In genomic region chr14:54902521-54903420, GRCh38 we compare ENCODE assay signal across 8 cellular contexts. TPM values are rescaled to one million over a fixed set of nuclear protein-coding genes. Genes with fewer than 3 reads are reported as not detected.
DNase-seq lines count a peak whose midpoint lies in the region; ATAC-seq and TF ChIP-seq lines count a peak whose summit lies in the region.

Gene GCH1 (minus strand): TSS chr14:54902826. CDS start chr14:54902663, 163 bp downstream.

- peak within 1 kb of the TSS; percentile 77 for H2AFZ ChIP-seq in MM.1S (ENCODE audit: low read length)

- H3K9ac ChIP-seq in MM.1S (ENCODE audit: low read length), result peak within 1 kb of the TSS; percentile 60

- TF ChIP-seq CTCF in GM10266 (IDR thresholded peaks at IDR 0.05; ENCODE audit: control insufficient read depth, insufficient read depth, low read depth, missing control alignments) (peak; percentile 36), MM.1S (IDR thresholded peaks at IDR 0.05; ENCODE audit: low read length) (peak; percentile 45)

- peak; percentile 87 for DNase-seq in GM10266 (ENCODE audit: extremely low spot score)
- DNase-seq in HCEC 1CT, result peak; percentile 20
- DNase-seq in MM.1S, result peak; percentile 63
- peak; percentile 85 for DNase-seq in activated naive CD8-positive, alpha-beta T cell treated with anti-CD3 and anti-CD28 coated beads for 36 hours
- peak; percentile 83 for DNase-seq in left ventricle myocardium superior
- DNase-seq in retina, result peak; percentile 88
- no peak for DNase-seq in COLO829 (ENCODE audit: low spot score)

- intact Hi-C loops in left ventricle myocardium superior (cut with micrococcal nuclease), result no loop called here

- H3K4me3 Mint-ChIP-seq in activated naive CD8-positive, alpha-beta T cell treated with anti-CD3 and anti-CD28 coated beads for 36 hours, result peak within 1 kb of the TSS; percentile 88

- no peaks in the 10 kb centered on the region for H3K79me2 ChIP-seq in MM.1S (ENCODE audit: low read length)

- peaks cover 21% of the 10 kb centered on the region for H3K4me1 Mint-ChIP-seq in activated naive CD8-positive, alpha-beta T cell treated with anti-CD3 and anti-CD28 coated beads for 36 hours

- no peaks in the 10 kb centered on the region for H3K36me3 ChIP-seq in MM.1S (replicated peaks; ENCODE audit: insufficient read depth, low read length)

- H3K9me3 ChIP-seq in MM.1S (replicated peaks; ENCODE audit: insufficient read depth, low read length), result no peaks in the 10 kb centered on the region

- peak; percentile 90 for ATAC-seq in SK-N-SH treated with all-trans-retinoic acid at 6 μM for 48 hours
- ATAC-seq in left ventricle myocardium superior, result peak; percentile 97

- H3K4me1 ChIP-seq in MM.1S (ENCODE audit: low read length), result peaks cover 3% of the 10 kb centered on the region; the same call in 1 of the 2 replicates

- H4K20me1 ChIP-seq in MM.1S (ENCODE audit: insufficient read depth, low read length), result no peaks in the 10 kb centered on the region

- no peaks in the 10 kb centered on the region for H3K9me2 ChIP-seq in MM.1S (replicated peaks; ENCODE audit: insufficient read depth, low read length)

- no peaks in the 10 kb centered on the region for H3K27me3 ChIP-seq in MM.1S (replicated peaks; ENCODE audit: insufficient read depth, low read length)

- H3K27ac ChIP-seq in MM.1S (ENCODE audit: low read length), result peak within 1 kb of the TSS; percentile 58; the same call in 1 of the 2 replicates

- H3K4me2 ChIP-seq in MM.1S (ENCODE audit: low read depth, low read length), result peak within 1 kb of the TSS; percentile 78

- no peaks in the 10 kb centered on the region for H3K27me3 Mint-ChIP-seq in activated naive CD8-positive, alpha-beta T cell treated with anti-CD3 and anti-CD28 coated beads for 36 hours

- peak within 1 kb of the TSS; percentile 84 for H3K27ac Mint-ChIP-seq in activated naive CD8-positive, alpha-beta T cell treated with anti-CD3 and anti-CD28 coated beads for 36 hours

- H3F3A ChIP-seq in MM.1S (ENCODE audit: insufficient read depth, low read length), result peaks cover 7% of the 10 kb centered on the region; the same call in 1 of the 2 replicates

- peak within 1 kb of the TSS; percentile 76 for H3K4me3 ChIP-seq in MM.1S (ENCODE audit: low read length)

- H3K36me3 Mint-ChIP-seq in activated naive CD8-positive, alpha-beta T cell treated with anti-CD3 and anti-CD28 coated beads for 36 hours, result peaks cover 12% of the 10 kb centered on the region

- H3K9me3 Mint-ChIP-seq in activated naive CD8-positive, alpha-beta T cell treated with anti-CD3 and anti-CD28 coated beads for 36 hours, result peaks cover 1% of the 10 kb centered on the region

TF ChIP-seq in SK-N-SH treated with all-trans-retinoic acid at 6 μM for 48 hours, 23 proteins besides CTCF, POLR2A, EP300 and RAD21:
- TF ChIP-seq TSHZ2 (CRISPR knock-in tag; IDR thresholded peaks at IDR 0.05), result no peak; the same call in 1 of the 2 replicates
TF ChIP-seq in SK-N-SH treated with all-trans-retinoic acid at 6 μM for 48 hours: peak in this region for 0.

RNA-seq across cellular contexts. Expression of gene GCH1, which starts in this region (rescaled TPM):
- 10 to 100 TPM; 45.9 to 47.5 TPM for total RNA-seq in activated naive CD8-positive, alpha-beta T cell treated with anti-CD3 and anti-CD28 coated beads for 36 hours
- total RNA-seq in left ventricle myocardium superior, result 2.1 TPM

Comparison
In these comparisons a context has a peak if more than half of its experiments do, and no peak if none do; other contexts are left out.
1. RNA of gene GCH1 (total RNA-seq): 45.9 to 47.5 TPM in activated naive CD8-positive, alpha-beta T cell treated with anti-CD3 and anti-CD28 coated beads for 36 hours; 2.1 TPM in left ventricle myocardium superior (single experiment); every median in the first group is over 10 times any median in the second.